In genomic region chr15:34550129-34550528, GRCh38 we compare ENCODE assay signal across 7 cellular contexts. TPM values are rescaled to one million over a fixed set of nuclear protein-coding genes. Genes with fewer than 3 reads are reported as not detected.
A peak's percentile ranks its signal among the peaks of the same experiment; 100 is the strongest.
DNase-seq lines count a peak whose midpoint lies in the region; ATAC-seq, FAIRE-seq and TF ChIP-seq lines count a peak whose summit lies in the region.
"Not testable (repeated sequence)": the region's sequence is repeated elsewhere in the genome, so short reads cannot be mapped to it uniquely, and the experiment has no call there.

No MANE protein-coding gene starts in this region.

- not testable (repeated sequence) for H3K79me2 ChIP-seq in keratinocyte (ENCODE audit: control insufficient read depth, insufficient read depth, low read length)

- H3K27ac Mint-ChIP-seq in activated T-cell treated with anti-CD3 and anti-CD28 coated beads, Interleukin-2, amount 50 U/mL, for 72 hours: not testable (repeated sequence)

- not testable (repeated sequence) for H3K4me1 Mint-ChIP-seq in activated T-cell treated with anti-CD3 and anti-CD28 coated beads, Interleukin-2, amount 50 U/mL, for 72 hours (ENCODE audit: low read depth)

- H3K4me2 ChIP-seq in keratinocyte (ENCODE audit: control insufficient read depth, extremely low read depth, insufficient read depth, low read depth, low read length): not testable (repeated sequence)

- not testable (repeated sequence) for H3K27me3 Mint-ChIP-seq in activated T-cell treated with anti-CD3 and anti-CD28 coated beads, Interleukin-2, amount 50 U/mL, for 72 hours (ENCODE audit: low read depth)

- not testable (repeated sequence) for TF ChIP-seq CTCF in RWPE2 (IDR thresholded peaks at IDR 0.05; ENCODE audit: poor library complexity, severe bottlenecking); keratinocyte (optimal IDR thresholded peaks at IDR 0.05 in 1 of 3, IDR thresholded peaks at IDR 0.05 in 1 of 3, conservative IDR thresholded peaks at IDR 0.05 in 1 of 3; ENCODE audit: extremely low read depth in 1 of 3, insufficient read depth in 2 of 3, low read length in 3 of 3)

- H3K4me3 Mint-ChIP-seq in activated T-cell treated with anti-CD3 and anti-CD28 coated beads, Interleukin-2, amount 50 U/mL, for 72 hours: not testable (repeated sequence)

- FAIRE-seq in keratinocyte (lab: Jason Lieb, UNC): peak; percentile 13

- H3K36me3 Mint-ChIP-seq in activated T-cell treated with anti-CD3 and anti-CD28 coated beads, Interleukin-2, amount 50 U/mL, for 72 hours (ENCODE audit: insufficient read depth in 2 of 2): not testable (repeated sequence)

- H3K27me3 ChIP-seq in RWPE2 (ENCODE audit: insufficient read depth, poor library complexity, severe bottlenecking); keratinocyte (ENCODE audit: control insufficient read depth, extremely low read depth, insufficient read depth, low read length): not testable (repeated sequence)

- dilution Hi-C loops in keratinocyte (cut with MboI; ENCODE audit: extremely low pct_ligation_motif_present, low sequenced_read_pairs): not testable (repeated sequence)

- H3K4me3 ChIP-seq in RWPE2 (ENCODE audit: severe bottlenecking); keratinocyte (ENCODE audit: control insufficient read depth in 2 of 3, extremely low read depth in 1 of 3, insufficient read depth in 2 of 3, low read depth in 1 of 3, low read length in 3 of 3): not testable (repeated sequence)

- ATAC-seq in GM18502 (IDR thresholded peaks at IDR 0.05; ENCODE audit: poor library complexity, unreplicated experiment) (peak; percentile 66), GM19043 (IDR thresholded peaks at IDR 0.05; ENCODE audit: low read depth, unreplicated experiment) (peak; percentile 39), GM21515 (IDR thresholded peaks at IDR 0.05; ENCODE audit: unreplicated experiment) (peak; percentile 48), HG03097 (IDR thresholded peaks at IDR 0.05; ENCODE audit: low FRiP score, unreplicated experiment) (peak; percentile 57), RWPE2 (ENCODE audit: low read depth) (peak; percentile 58; the same call in 2 of the 3 replicates)
- peak; percentile 71 to 75 for ATAC-seq in activated T-cell treated with anti-CD3 and anti-CD28 coated beads, Interleukin-2, amount 50 U/mL, for 72 hours (replicated peaks in 1 of 2)

- not testable (repeated sequence) for H3K9ac ChIP-seq in keratinocyte (ENCODE audit: control insufficient read depth, extremely low read depth, insufficient read depth, low read length)

- not testable (repeated sequence) for H4K20me1 ChIP-seq in keratinocyte (ENCODE audit: control insufficient read depth, extremely low read depth, insufficient read depth, low read length)

- not testable (repeated sequence) for H3K9me1 ChIP-seq in keratinocyte (ENCODE audit: control insufficient read depth, extremely low read depth, insufficient read depth, low read length)

- H2AFZ ChIP-seq in keratinocyte (ENCODE audit: control insufficient read depth, low read length): not testable (repeated sequence)

- H3K4me1 ChIP-seq in RWPE2 (ENCODE audit: insufficient read depth, poor library complexity, severe bottlenecking); keratinocyte (ENCODE audit: control insufficient read depth, extremely low read depth, insufficient read depth, low read length): not testable (repeated sequence)

- not testable (repeated sequence) for H3K27ac ChIP-seq in RWPE2 (ENCODE audit: poor library complexity, severe bottlenecking); keratinocyte (ENCODE audit: control insufficient read depth, insufficient read depth, low read length)

- not testable (repeated sequence) for H3K9me3 ChIP-seq in RWPE2 (ENCODE audit: severe bottlenecking); keratinocyte (ENCODE audit: control insufficient read depth, low read depth, low read length)

- not testable (repeated sequence) for H3K36me3 ChIP-seq in RWPE2 (ENCODE audit: low read depth); keratinocyte (ENCODE audit: control insufficient read depth in 2 of 2, extremely low read depth in 1 of 2, insufficient read depth in 2 of 2, low read length in 2 of 2)

- not testable (repeated sequence) for H3K9me3 Mint-ChIP-seq in activated T-cell treated with anti-CD3 and anti-CD28 coated beads, Interleukin-2, amount 50 U/mL, for 72 hours

- DNase-seq in RWPE2 (ENCODE audit: low spot score); activated T-cell treated with anti-CD3 and anti-CD28 coated beads, Interleukin-2, amount 50 U/mL, for 72 hours; keratinocyte (ENCODE audit: low read depth, low spot score): not testable (repeated sequence)

RNA-seq across cellular contexts. Expression of gene GOLGA8B, which starts 33.3 kb away (rescaled TPM):
- total RNA-seq in activated T-cell treated with anti-CD3 and anti-CD28 coated beads, Interleukin-2, amount 50 U/mL, for 72 hours: 100 to 1,000 TPM; 228 to 318 TPM
- polyA plus RNA-seq in keratinocyte: 33.8 to 49.5 TPM (median 44.6 TPM) in 3 replicates
- 86.3 TPM for polyA plus RNA-seq in keratinocyte (2011; ENCODE audit: low read depth)
- 2.0 and 3.8 TPM in 2 replicates for polyA plus RNA-seq in keratinocyte (2011; cell fraction: cytosol; rRNA removed)
- polyA plus RNA-seq in keratinocyte (2011; cell fraction: nucleus; rRNA removed): 379 and 453 TPM in 2 replicates
- 15.6 and 32.3 TPM in 2 replicates for polyA plus RNA-seq in keratinocyte (2012; ENCODE audit: low replicate concordance)
- polyA minus RNA-seq in keratinocyte: 11.2 to 21.5 TPM (median 16.8 TPM) in 3 replicates
- 4.4 TPM for polyA minus RNA-seq in keratinocyte (2011; cell fraction: cytosol; rRNA and poly(A)+ RNA removed)
- polyA minus RNA-seq in keratinocyte (2011; cell fraction: nucleus; rRNA and poly(A)+ RNA removed): 40.6 and 53.4 TPM in 2 replicates
